ENCODE assay signal across 2 cellular contexts in genomic region chr6:372336-372911, GRCh38.
TF ChIP-seq lines count a peak whose summit lies in the region.

No MANE protein-coding gene starts in this region.

TF ChIP-seq in GM12878, 131 proteins besides CTCF, POLR2A, EP300 and RAD21 (continued from another document and continues in another):
- no peak for TF ChIP-seq E2F8 (IDR thresholded peaks at IDR 0.05; ENCODE audit: low read depth, partially characterized antibody)
- TF ChIP-seq ZNF217 (IDR thresholded peaks at IDR 0.05), result 0 out of 2 replicates have a peak, but pooled peaks have one; percentile 64
- 0 out of 2 replicates have a peak, but pooled peaks have one; percentile 64 for TF ChIP-seq HDGF (IDR thresholded peaks at IDR 0.05)
- TF ChIP-seq MYC (IDR thresholded peaks at IDR 0.05; ENCODE audit: insufficient read depth, insufficient read length, insufficient replicate concordance, low read length, severe bottlenecking), result no peak
- TF ChIP-seq NRF1 (conservative IDR thresholded peaks at IDR 0.05; ENCODE audit: low read depth, low read length), result no peak
- TF ChIP-seq JUNB (IDR thresholded peaks at IDR 0.05), result no peak
- no peak for TF ChIP-seq ZNF207 (IDR thresholded peaks at IDR 0.05; ENCODE audit: borderline replicate concordance)
- 0 out of 2 replicates have a peak, but pooled peaks have one; percentile 25 for TF ChIP-seq MLLT1 (IDR thresholded peaks at IDR 0.05)
- TF ChIP-seq GATAD2B (conservative IDR thresholded peaks at IDR 0.05; ENCODE audit: low read depth), result peak; percentile 52
- peak; percentile 27; the same call in 1 of the 2 replicates for TF ChIP-seq YY1 (IDR thresholded peaks at IDR 0.05; ENCODE audit: low read depth, low read length)
- TF ChIP-seq NR2C2 (IDR thresholded peaks at IDR 0.05; ENCODE audit: borderline replicate concordance, control insufficient read depth, insufficient read length, low read depth), result no peak
- no peak for TF ChIP-seq RELB (IDR thresholded peaks at IDR 0.05; ENCODE audit: low read depth)
- no peak for TF ChIP-seq HDAC2 (IDR thresholded peaks at IDR 0.05)
- peak; percentile 52 for TF ChIP-seq EED (IDR thresholded peaks at IDR 0.05; ENCODE audit: low read depth)
- TF ChIP-seq SPI1 (IDR thresholded peaks at IDR 0.05; ENCODE audit: borderline replicate concordance, insufficient read depth, low read depth, low read length), result peak; percentile 91
- no peak for TF ChIP-seq KAT2A (conservative IDR thresholded peaks at IDR 0.05; ENCODE audit: control insufficient read depth, low read depth, low read length)
- TF ChIP-seq E2F4 (IDR thresholded peaks at IDR 0.05; ENCODE audit: low read depth, low read length), result no peak
- no peak for TF ChIP-seq BCL3 (IDR thresholded peaks at IDR 0.05; ENCODE audit: borderline replicate concordance, insufficient read depth, low read depth, low read length, poor library complexity, severe bottlenecking)
- TF ChIP-seq RELA (IDR thresholded peaks at IDR 0.05; ENCODE audit: borderline replicate concordance, partially characterized antibody), result peak; percentile 21
- no peak for TF ChIP-seq TCF12 (IDR thresholded peaks at IDR 0.05; ENCODE audit: low read depth, low read length)
- TF ChIP-seq NR2C1 (IDR thresholded peaks at IDR 0.05), result peak; percentile 94

TF ChIP-seq in GM23338, 12 proteins besides CTCF, POLR2A, EP300 and RAD21 (continued from another document):
- TF ChIP-seq ZNF462 (CRISPR knock-in tag; IDR thresholded peaks at IDR 0.05) (no peak), EZH2 (IDR thresholded peaks at IDR 0.05; ENCODE audit: low read depth, unreplicated experiment) (no peak), ETS1 (IDR thresholded peaks at IDR 0.05) (no peak), REST (IDR thresholded peaks at IDR 0.05; ENCODE audit: unreplicated experiment) (no peak)
TF ChIP-seq in GM23338: peak in this region for 0.
